9 cellular contexts compared by ENCODE assay signal in genomic region chr5:170103447-170103846, GRCh38. TPM values are rescaled to one million over a fixed set of nuclear protein-coding genes. Genes with fewer than 3 reads are reported as not detected.
"Had no signal": no experiment of that assay in that cellular context is flagged by ENCODE, and none has a peak within 500 bp of the region (broad histone marks: within the 10 kb centered on the region; RNA-seq: fewer than 3 reads in every experiment).

No MANE protein-coding gene starts in this region.

- H3K36me3 ChIP-seq: HAP-1 had no signal

- H3K4me3 ChIP-seq: GM23248, HAP-1 had no signal

- ATAC-seq: HCT116 had no signal

- H3K4me1 ChIP-seq: HAP-1 had no signal

- DNase-seq: GM23248, GOT3, H7, IMR-90, KBM-7 had no signal

- H3K9me3 ChIP-seq: HAP-1 had no signal

- H3K27ac ChIP-seq: GM23248 had no signal

- H2AFZ ChIP-seq: GM23248 had no signal

RNA-seq across cellular contexts. Expression of gene FOXI1, which starts 2.2 kb away (rescaled TPM):
- total RNA-seq: GM23248, H4, HT-29, IMR-90 had no signal
